5 cellular contexts compared by ENCODE assay signal in the genomic region with DNA sequence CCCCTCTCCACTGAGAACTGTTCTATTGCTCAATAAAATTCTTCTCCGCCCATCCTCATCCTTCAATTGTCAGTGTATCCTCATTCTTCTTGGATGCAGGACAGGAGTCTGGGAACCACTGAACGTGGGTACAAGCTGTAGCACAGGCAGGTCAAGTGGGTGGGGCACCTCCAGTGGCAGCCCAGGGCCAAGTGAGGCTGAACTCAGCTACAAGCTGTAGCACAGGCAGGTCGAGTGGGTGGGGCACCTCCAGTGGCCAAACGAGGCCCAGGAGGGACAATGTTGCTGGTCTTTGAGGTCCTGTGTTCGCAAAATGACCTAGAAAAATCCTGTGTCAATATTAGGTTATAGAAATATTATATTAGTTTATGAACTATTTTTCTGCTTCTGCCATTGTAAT.
"Had no signal": no experiment of that assay in that cellular context is flagged by ENCODE, and none has a peak within 500 bp of the region (broad histone marks: within the 10 kb centered on the region; RNA-seq: fewer than 3 reads in every experiment).

No MANE protein-coding gene starts in this region.

- H3K27ac Mint-ChIP-seq: GM23338 had no signal

- ATAC-seq: GM23338 had no signal

- H3K4me3 Mint-ChIP-seq: GM23338, H9, IgD-negative memory B cell had no signal

- DNase-seq: H9, HCEC 1CT, KBM-7 had no signal

- H3K4me2 ChIP-seq: GM23338 had no signal

- H3K4me1 Mint-ChIP-seq: GM23338, H9 had no signal

- H2AFZ ChIP-seq: GM23338 had no signal

- H3K4me3 ChIP-seq: GM23338 had no signal
